Comparison of ENCODE assay signal across 29 cellular contexts in the genomic region with DNA sequence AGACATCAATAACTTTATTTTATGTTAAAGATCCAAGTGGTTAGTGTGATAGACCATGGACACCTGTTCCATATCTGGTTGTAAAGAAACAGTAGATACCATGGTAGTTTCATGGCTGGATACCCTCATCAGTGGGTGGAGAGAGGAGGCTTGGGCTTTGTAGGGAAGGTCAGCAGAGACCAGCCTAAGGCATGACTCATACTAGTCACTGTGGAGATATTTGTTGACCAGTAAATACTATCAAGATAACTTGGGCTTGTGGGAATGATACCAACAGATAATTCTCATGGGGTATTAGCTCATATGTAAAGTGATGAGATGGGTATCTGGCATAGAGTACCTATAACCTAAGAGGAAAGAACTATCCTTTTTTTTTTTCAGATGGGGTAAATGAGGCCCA.
"Had no signal": no experiment of that assay in that cellular context is flagged by ENCODE, and none has a peak within 500 bp of the region (broad histone marks: within the 10 kb centered on the region; RNA-seq: fewer than 3 reads in every experiment).

No MANE protein-coding gene starts in this region.

- H3K36me3 ChIP-seq: ascending aorta, breast epithelium, cardiac muscle cell, esophagus squamous epithelium, gastroesophageal sphincter, heart right ventricle had no signal

- H3K9me3 ChIP-seq: esophagus squamous epithelium had no signal

- H3K27me3 ChIP-seq: ascending aorta, breast epithelium, cardiac muscle cell, dorsolateral prefrontal cortex, esophagus squamous epithelium, gastroesophageal sphincter, heart right ventricle had no signal

- H3K27ac ChIP-seq: ascending aorta, breast epithelium, cardiac muscle cell, coronary artery, dorsolateral prefrontal cortex, esophagus squamous epithelium, gastroesophageal sphincter, heart right ventricle, VCaP had no signal

- H3K4me1 ChIP-seq: ascending aorta, breast epithelium, esophagus squamous epithelium, gastroesophageal sphincter, heart right ventricle had no signal

- ATAC-seq: activated naive CD4-positive, alpha-beta T cell treated with anti-CD3 and anti-CD28 coated beads, Interleukin-2, amount 50 U/mL, for 72 hours; activated T-cell treated with anti-CD3 and anti-CD28 coated beads, Interleukin-2, amount 50 U/mL, for 72 hours; gastroesophageal sphincter; heart right ventricle; WTC11 had no signal

- DNase-seq: activated CD4-positive, alpha-beta memory T cell treated with anti-CD3 and anti-CD28 coated beads, Interleukin-2, amount 10 ng/mL, durations not matched to agents 7 days and 5 days; activated CD4-positive, alpha-beta T cell treated with anti-CD3 and anti-CD28 coated beads for 1 hour; activated CD4-positive, alpha-beta T cell treated with anti-CD3 and anti-CD28 coated beads for 4 hours; activated CD4-positive, alpha-beta T cell treated with anti-CD3 and anti-CD28 coated beads, Interleukin-2, amount 10 ng/mL, durations not matched to agents 7 days and 5 days; activated CD4-positive, alpha-beta T cell treated with anti-CD3 and anti-CD28 coated beads, Interleukin-2, amount 50 U/mL, for 4 hours; activated CD8-positive, alpha-beta memory T cell treated with anti-CD3 and anti-CD28 coated beads, Interleukin-2, amount 50 U/mL, for 48 hours; activated gamma-delta T cell; activated naive CD4-positive, alpha-beta T cell; activated naive CD4-positive, alpha-beta T cell treated with anti-CD3 and anti-CD28 coated beads, Interleukin-2, amount 10 ng/mL, durations not matched to agents 7 days and 5 days; activated naive CD8-positive, alpha-beta T cell treated with anti-CD3 and anti-CD28 coated beads, Interleukin-2, amount 10 ng/mL, durations not matched to agents 7 days and 5 days; activated T-cell treated with anti-CD3 and anti-CD28 coated beads for 4 hours; activated T-cell treated with anti-CD3 and anti-CD28 coated beads, Interleukin-2, amount 50 U/mL, for 24 hours; activated T-cell treated with anti-CD3 and anti-CD28 coated beads, Interleukin-2, amount 50 U/mL, for 72 hours; central memory CD4-positive, alpha-beta T cell; dorsolateral prefrontal cortex; effector memory CD4-positive, alpha-beta T cell; endodermal cell; esophagus squamous epithelium; foreskin melanocyte; heart right ventricle; T-helper 2 cell had no signal

- H3K4me3 ChIP-seq: ascending aorta, breast epithelium, cardiac muscle cell, coronary artery, dorsolateral prefrontal cortex, esophagus squamous epithelium, gastroesophageal sphincter, heart right ventricle had no signal
